ENCODE assay signal across 14 cellular contexts in genomic region chr1:56481140-56481694, GRCh38.
DNase-seq lines count a peak whose midpoint lies in the region; ATAC-seq lines count a peak whose summit lies in the region.
"Had no signal": no experiment of that assay in that cellular context is flagged by ENCODE, and none has a peak within 500 bp of the region (broad histone marks: within the 10 kb centered on the region; RNA-seq: fewer than 3 reads in every experiment).

No MANE protein-coding gene starts in this region.

- no peaks in the 10 kb centered on the region for H3K27me3 ChIP-seq in GM23248 (replicated peaks; ENCODE audit: insufficient read depth)

- no peak overlapping the region for H3K4me3 ChIP-seq in GM23248

- H3K4me2 ChIP-seq in GM23248 (ENCODE audit: unreplicated experiment), result no peak overlapping the region

- no peaks in the 10 kb centered on the region for H3F3A ChIP-seq in GM23248 (ENCODE audit: insufficient read depth)

- H2AFZ ChIP-seq in GM23248, result no peak overlapping the region

- no peaks in the 10 kb centered on the region for H3K9me3 ChIP-seq in GM23248 (ENCODE audit: low read depth)

- no peaks in the 10 kb centered on the region for H3K4me1 ChIP-seq in GM23248 (ENCODE audit: insufficient read depth)

- DNase-seq in DMS 273 treated with DMSO at 0.1 percent for 48 hours (lab: John Stamatoyannopoulos, UW) (peak; percentile 86), NCI-H2171 (lab: John Stamatoyannopoulos, UW) (peak; percentile 73), NCI-H82 (lab: John Stamatoyannopoulos, UW) (peak; percentile 66), islet precursor cell (peak; percentile 35), LoVo (ENCODE audit: low spot score) (no peak), GM23248 (no peak)
- DNase-seq: C1 segment of cervical spinal cord; Calu3; CD4-positive, alpha-beta T cell; DMS153; DMS79 treated with DMSO at 0.1 percent for 48 hours; EL had no signal

- ATAC-seq in GM19455 (IDR thresholded peaks at IDR 0.05; ENCODE audit: unreplicated experiment), result no peak
- ATAC-seq: HCT116 had no signal

- no peak overlapping the region for H3K9ac ChIP-seq in GM23248

- no peaks in the 10 kb centered on the region for H3K9me2 ChIP-seq in GM23248 (ENCODE audit: insufficient read depth)

- H3K36me3 ChIP-seq in GM23248 (ENCODE audit: low read depth), result no peaks in the 10 kb centered on the region

- in situ Hi-C loops in GM23248 (cut with MboI), result no loop called here

- no peaks in the 10 kb centered on the region for H4K20me1 ChIP-seq in GM23248 (ENCODE audit: insufficient read depth)

- H3K27ac ChIP-seq in GM23248, result no peak overlapping the region

- no peaks in the 10 kb centered on the region for H3K79me2 ChIP-seq in GM23248 (ENCODE audit: insufficient read depth)

Comparison
In these comparisons a context has a peak if more than half of its experiments do, and no peak if none do; other contexts are left out.
1. DNase-seq: peak in DMS 273 treated with DMSO at 0.1 percent for 48 hours (single experiment), NCI-H2171 (single experiment), NCI-H82 (single experiment) and islet precursor cell (single experiment); none in LoVo (single experiment) and GM23248 (single experiment).